In the genomic region with DNA sequence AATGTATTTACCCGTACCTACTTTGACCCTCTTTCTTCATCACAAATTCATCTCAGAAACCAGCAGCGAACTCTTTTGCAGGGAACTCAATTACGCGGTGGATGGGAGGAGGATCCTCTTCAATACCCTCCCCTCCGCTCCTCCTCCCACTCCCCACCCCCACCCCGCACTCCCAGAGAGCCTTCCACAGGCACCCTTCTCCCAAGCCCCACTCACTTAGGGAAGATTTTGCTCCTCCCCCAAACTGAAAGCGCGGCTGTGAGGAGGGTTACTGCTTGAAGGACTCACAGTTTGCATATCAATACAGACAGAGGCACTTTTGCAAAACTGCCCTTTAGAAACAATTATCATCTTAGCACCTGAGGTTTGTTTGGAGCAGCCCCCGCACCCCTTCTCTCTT, we compare ENCODE assay signal across 10 cellular contexts. TPM values are rescaled to one million over a fixed set of nuclear protein-coding genes. Genes with fewer than 3 reads are reported as not detected.
DNase-seq lines count a peak whose midpoint lies in the region; ATAC-seq and TF ChIP-seq lines count a peak whose summit lies in the region.
"Had no signal": no experiment of that assay in that cellular context is flagged by ENCODE, and none has a peak within 500 bp of the region (broad histone marks: within the 10 kb centered on the region; RNA-seq: fewer than 3 reads in every experiment).

No MANE protein-coding gene starts in this region.

- POLR2A ChIA-PET in naive thymus-derived CD4-positive, alpha-beta T cell (lab: Charles Lee): no interaction called here

- CTCF ChIA-PET in naive thymus-derived CD4-positive, alpha-beta T cell (lab: Charles Lee): no interaction called here

- peak; percentile 85 for ATAC-seq in GM23338
- peak in 2 of 4 donors; percentile 39 to 54 for ATAC-seq in psoas muscle
- ATAC-seq in naive thymus-derived CD4-positive, alpha-beta T cell: no peak
- ATAC-seq: activated CD4-positive, CD25-positive, alpha-beta regulatory T cell treated with anti-CD3 and anti-CD28 coated beads, Interleukin-2, amount 50 U/mL, for 24 hours had no signal

- H2AFZ ChIP-seq in GM23338: peak overlapping the region; percentile 39

- H3K4me2 ChIP-seq in GM23338: peak overlapping the region; percentile 82

- DNase-seq in GM23338 (ENCODE audit: low spot score) (peak; percentile 40), astrocyte of the spinal cord (ENCODE audit: low read depth, low spot score) (peak; percentile 42), hepatic stellate cell (ENCODE audit: low spot score) (peak; percentile 12), psoas muscle (no peak), epidermal melanocyte (ENCODE audit: insufficient read length, low spot score) (no peak), HuH-7.5 (ENCODE audit: low spot score) (no peak), GDM1 (lab: John Stamatoyannopoulos, UW) (no peak)
- DNase-seq in naive thymus-derived CD4-positive, alpha-beta T cell: no peak
- DNase-seq: NK-92 treated with Interleukin-12 subunit alpha and Interleukin-12 subunit beta, amount 100 ng/mL, for 24 hours had no signal

- no peaks in the 10 kb centered on the region for H3K36me3 Mint-ChIP-seq in GM23338 (ENCODE audit: low read depth)
- no peaks in the 10 kb centered on the region for H3K36me3 Mint-ChIP-seq in naive thymus-derived CD4-positive, alpha-beta T cell

- H3K4me3 ChIP-seq in GM23338: peak overlapping the region; percentile 64
- H3K4me3 ChIP-seq in astrocyte of the spinal cord (ENCODE audit: low read depth, low read length): peak overlapping the region; percentile 44
- H3K4me3 ChIP-seq in psoas muscle: peak overlapping the region; percentile 48
- no peak overlapping the region for H3K4me3 ChIP-seq in naive thymus-derived CD4-positive, alpha-beta T cell (ENCODE audit: low read length)

- no peaks in the 10 kb centered on the region for H3K27me3 ChIP-seq in GM23338 (ENCODE audit: insufficient read depth)
- H3K27me3 ChIP-seq in psoas muscle (ENCODE audit: insufficient read depth in 3 of 3, low read length in 2 of 3): peaks cover 0 to 27% (median 0%) of the 10 kb centered on the region in 3 donors
- no peaks in the 10 kb centered on the region for H3K27me3 ChIP-seq in naive thymus-derived CD4-positive, alpha-beta T cell (ENCODE audit: control insufficient read depth in 2 of 2, insufficient read depth in 2 of 2, low read length in 2 of 2)

- no peaks in the 10 kb centered on the region for H3K36me3 ChIP-seq in GM23338 (ENCODE audit: insufficient read depth)
- H3K36me3 ChIP-seq in psoas muscle (ENCODE audit: insufficient read depth in 1 of 2, low read depth in 1 of 2): no peaks in the 10 kb centered on the region
- no peaks in the 10 kb centered on the region for H3K36me3 ChIP-seq in naive thymus-derived CD4-positive, alpha-beta T cell (ENCODE audit: control insufficient read depth in 2 of 3, insufficient read depth in 3 of 3, low read length in 3 of 3)

- H3K9me3 ChIP-seq in psoas muscle: no peaks in the 10 kb centered on the region
- H3K9me3 ChIP-seq in naive thymus-derived CD4-positive, alpha-beta T cell (ENCODE audit: control insufficient read depth in 2 of 3, low read length in 3 of 3): no peaks in the 10 kb centered on the region

- H3K27me3 Mint-ChIP-seq in GM23338 (ENCODE audit: insufficient read depth, low read depth, poor library complexity): no peaks in the 10 kb centered on the region
- peaks cover 0 to 4% (median 0%) of the 10 kb centered on the region in 5 donors for H3K27me3 Mint-ChIP-seq in naive thymus-derived CD4-positive, alpha-beta T cell

- no peaks in the 10 kb centered on the region for H3K9me3 Mint-ChIP-seq in GM23338
- H3K9me3 Mint-ChIP-seq in naive thymus-derived CD4-positive, alpha-beta T cell: peaks cover 0 to 7% (median 0%) of the 10 kb centered on the region in 11 donors

- in situ Hi-C loops in astrocyte of the spinal cord (cut with HindIII; ENCODE audit: low sequenced_read_pairs): no loop called here

- no peaks in the 10 kb centered on the region for H4K20me1 ChIP-seq in GM23338 (replicated peaks; ENCODE audit: insufficient read depth)

- H3K4me1 Mint-ChIP-seq in GM23338: peaks cover 24% of the 10 kb centered on the region; the same call in 2 of the 3 replicates
- no peaks in the 10 kb centered on the region for H3K4me1 Mint-ChIP-seq in naive thymus-derived CD4-positive, alpha-beta T cell

- H3K27ac Mint-ChIP-seq in GM23338: no peak overlapping the region
- no peak overlapping the region for H3K27ac Mint-ChIP-seq in naive thymus-derived CD4-positive, alpha-beta T cell

- H3K9me2 ChIP-seq in GM23338 (ENCODE audit: insufficient read depth): no peaks in the 10 kb centered on the region

- no peak overlapping the region for H3K4me3 Mint-ChIP-seq in GM23338
- no peak overlapping the region for H3K4me3 Mint-ChIP-seq in naive thymus-derived CD4-positive, alpha-beta T cell

- 0 to 14% (median 5%) methylated on average over 8 to 9 of the region's 9 CpGs for WGBS in psoas muscle, 3 donors

- H3F3A ChIP-seq in GM23338 (replicated peaks; ENCODE audit: low read depth): no peaks in the 10 kb centered on the region

- TF ChIP-seq CTCF in GM23338 (conservative IDR thresholded peaks at IDR 0.05; ENCODE audit: low read depth in 2 of 2): no peak
- no peak for TF ChIP-seq CTCF in astrocyte of the spinal cord (IDR thresholded peaks at IDR 0.05; ENCODE audit: low read depth, low read length)
- TF ChIP-seq CTCF in psoas muscle (IDR thresholded peaks at IDR 0.05): no peak

- H3K4me1 ChIP-seq in GM23338 (ENCODE audit: insufficient read depth): peaks cover 34% of the 10 kb centered on the region
- H3K4me1 ChIP-seq in psoas muscle: no peaks in the 10 kb centered on the region
- no peaks in the 10 kb centered on the region for H3K4me1 ChIP-seq in naive thymus-derived CD4-positive, alpha-beta T cell (ENCODE audit: control insufficient read depth in 2 of 2, insufficient read depth in 2 of 2, low read length in 2 of 2)

- no peaks in the 10 kb centered on the region for H3K79me2 ChIP-seq in GM23338 (replicated peaks; ENCODE audit: insufficient read depth)

- intact Hi-C loops in psoas muscle (cut with DNase I): no loop called here
- intact Hi-C loops in naive thymus-derived CD4-positive, alpha-beta T cell (cut with micrococcal nuclease): no loop called here

- no peak overlapping the region for H3K27ac ChIP-seq in GM23338 (ENCODE audit: low read depth)
- no peak overlapping the region for H3K27ac ChIP-seq in psoas muscle
- H3K27ac ChIP-seq in naive thymus-derived CD4-positive, alpha-beta T cell (ENCODE audit: low read depth, low read length): no peak overlapping the region

TF ChIP-seq in GM23338, 12 proteins besides CTCF, POLR2A, EP300 and RAD21:
- no peak for TF ChIP-seq POLR2AphosphoS5 (IDR thresholded peaks at IDR 0.05; ENCODE audit: low read depth)

RNA-seq across cellular contexts. Expression of a gene that starts 1.0 kb away (rescaled TPM):
- 0.23 and 0.49 TPM in 2 replicates for total RNA-seq in GM23338 (2014; rRNA removed; shearing (Covaris generic))
- polyA plus RNA-seq in GM23338 (2016; fragmentation: Nextera tagmentation; extraction: Ambion mirVana) (0.18 TPM in 1 of 2 replicates, not detected in the other), psoas muscle (under 1 TPM in 2 of 3 donors, not detected in 1; 0.04 TPM)
- under 1 TPM; 0.16 to 0.50 (median 0.24) TPM for total RNA-seq in psoas muscle
- not detected for total RNA-seq in naive thymus-derived CD4-positive, alpha-beta T cell
- polyA plus RNA-seq in naive thymus-derived CD4-positive, alpha-beta T cell: not detected

Comparison
In these comparisons a context has a peak if more than half of its experiments do, and no peak if none do; other contexts are left out.
1. DNase-seq: peak in GM23338 (single experiment), astrocyte of the spinal cord (single experiment) and hepatic stellate cell (single experiment); none in psoas muscle (0 of 2), epidermal melanocyte (single experiment), naive thymus-derived CD4-positive, alpha-beta T cell (0 of 9), HuH-7.5 (single experiment) and GDM1 (single experiment).